Comparison of ENCODE assay signal across 9 cellular contexts in genomic region chr4:153438916-153439756, GRCh38. TPM values are rescaled to one million over a fixed set of nuclear protein-coding genes. Genes with fewer than 3 reads are reported as not detected.
DNase-seq lines count a peak whose midpoint lies in the region; ATAC-seq and TF ChIP-seq lines count a peak whose summit lies in the region.
"Had no signal": no experiment of that assay in that cellular context is flagged by ENCODE, and none has a peak within 500 bp of the region (broad histone marks: within the 10 kb centered on the region; RNA-seq: fewer than 3 reads in every experiment).

No MANE protein-coding gene starts in this region.

- no peak overlapping the region for H4K8ac ChIP-seq in trophoblast cell (ENCODE audit: low read depth, low read length)

- H3K9me2 ChIP-seq in DOHH2 (replicated peaks; ENCODE audit: control insufficient read depth, low read length), result no peaks in the 10 kb centered on the region
- H3K9me2 ChIP-seq in PC-9 (ENCODE audit: insufficient read depth), result no peaks in the 10 kb centered on the region

- no peak overlapping the region for H3K4ac ChIP-seq in trophoblast cell (ENCODE audit: low read depth, low read length)

- H3K4me1 Mint-ChIP-seq in effector memory CD8-positive, alpha-beta T cell (ENCODE audit: low read depth in 2 of 2), result peaks cover 17 to 28% of the 10 kb centered on the region in 2 donors
- H3K4me1 Mint-ChIP-seq in stimulated activated naive CD8-positive, alpha-beta T cell treated with anti-CD3 and anti-CD28 coated beads, Interleukin-15, Interleukin-2, amounts not matched to agents 100 ng/mL and 50 ng/mL, for 24 hours (ENCODE audit: low read depth), result peaks cover 59% of the 10 kb centered on the region
- H3K4me1 Mint-ChIP-seq: neural crest cell had no signal

- H3K4me3 Mint-ChIP-seq in effector memory CD8-positive, alpha-beta T cell, result peak overlapping the region; percentile 80 to 89
- peak overlapping the region; percentile 82 for H3K4me3 Mint-ChIP-seq in stimulated activated naive CD8-positive, alpha-beta T cell treated with anti-CD3 and anti-CD28 coated beads, Interleukin-15, Interleukin-2, amounts not matched to agents 100 ng/mL and 50 ng/mL, for 24 hours
- H3K4me3 Mint-ChIP-seq: neural crest cell had no signal

- CTCF ChIA-PET in PC-9 (lab: Charles Lee), result no interaction called here

- H3K27me3 Mint-ChIP-seq in effector memory CD8-positive, alpha-beta T cell, result no peaks in the 10 kb centered on the region
- no peaks in the 10 kb centered on the region for H3K27me3 Mint-ChIP-seq in stimulated activated naive CD8-positive, alpha-beta T cell treated with anti-CD3 and anti-CD28 coated beads, Interleukin-15, Interleukin-2, amounts not matched to agents 100 ng/mL and 50 ng/mL, for 24 hours

- BruUV-seq in PC-9 (replicated peaks; lab: Mats Ljungman, UMichigan), result no TSS peak

- no peaks in the 10 kb centered on the region for H3K79me1 ChIP-seq in trophoblast cell (ENCODE audit: low read length)

- no peak overlapping the region for H2BK5ac ChIP-seq in trophoblast cell (ENCODE audit: low read depth, low read length, poor library complexity)

- intact Hi-C loops in PC-9 (cut with micrococcal nuclease; ENCODE audit: unreplicated experiment), result no loop called here

- H3K36me3 Mint-ChIP-seq in effector memory CD8-positive, alpha-beta T cell (ENCODE audit: insufficient read depth), result no peaks in the 10 kb centered on the region
- H3K36me3 Mint-ChIP-seq in stimulated activated naive CD8-positive, alpha-beta T cell treated with anti-CD3 and anti-CD28 coated beads, Interleukin-15, Interleukin-2, amounts not matched to agents 100 ng/mL and 50 ng/mL, for 24 hours (ENCODE audit: low read depth), result no peaks in the 10 kb centered on the region

- peak overlapping the region; percentile 82 to 94 for H3K27ac Mint-ChIP-seq in effector memory CD8-positive, alpha-beta T cell
- peak overlapping the region; percentile 91 for H3K27ac Mint-ChIP-seq in stimulated activated naive CD8-positive, alpha-beta T cell treated with anti-CD3 and anti-CD28 coated beads, Interleukin-15, Interleukin-2, amounts not matched to agents 100 ng/mL and 50 ng/mL, for 24 hours

- H2AFZ ChIP-seq in trophoblast cell (ENCODE audit: insufficient read depth, low read length, poor library complexity) (no peak overlapping the region), PC-9 (no peak overlapping the region)

- no peak overlapping the region for H2BK12ac ChIP-seq in trophoblast cell (ENCODE audit: low read length)

- no peak overlapping the region for H4K12ac ChIP-seq in trophoblast cell (ENCODE audit: low read depth, low read length)

- H4K91ac ChIP-seq in trophoblast cell (ENCODE audit: low read depth, low read length), result no peak overlapping the region

- H4K20me1 ChIP-seq in DOHH2 (ENCODE audit: control insufficient read depth, insufficient read depth, low read depth, low read length) (no peaks in the 10 kb centered on the region), PC-9 (ENCODE audit: insufficient read depth) (no peaks in the 10 kb centered on the region)

- H3K4me2 ChIP-seq in DOHH2 (ENCODE audit: low read length), result peak overlapping the region; percentile 92
- no peak overlapping the region for H3K4me2 ChIP-seq in trophoblast cell (ENCODE audit: low read length)
- H3K4me2 ChIP-seq in PC-9, result no peak overlapping the region

- no peaks in the 10 kb centered on the region for H3K27me3 ChIP-seq in DOHH2 (ENCODE audit: control insufficient read depth, low read length)
- H3K27me3 ChIP-seq in trophoblast cell (ENCODE audit: insufficient read depth, low read length), result no peaks in the 10 kb centered on the region
- H3K27me3 ChIP-seq in PC-9 (ENCODE audit: insufficient read depth, low read depth), result no peaks in the 10 kb centered on the region

- H3K4me1 ChIP-seq in DOHH2 (ENCODE audit: control insufficient read depth, low read length) (peaks cover 90% of the 10 kb centered on the region), trophoblast cell (ENCODE audit: control insufficient read depth in 1 of 2, insufficient read depth in 2 of 2, low read length in 2 of 2) (no peaks in the 10 kb centered on the region), PC-9 (replicated peaks; ENCODE audit: insufficient read depth) (no peaks in the 10 kb centered on the region)

- H2AK5ac ChIP-seq in trophoblast cell (ENCODE audit: low read length), result no peak overlapping the region

- H3F3A ChIP-seq in DOHH2 (ENCODE audit: control insufficient read depth, insufficient read depth) (peaks cover 50% of the 10 kb centered on the region), PC-9 (ENCODE audit: insufficient read depth, low read depth) (no peaks in the 10 kb centered on the region)

- peaks cover 41% of the 10 kb centered on the region for H3K79me2 ChIP-seq in DOHH2 (ENCODE audit: control insufficient read depth, low read length)
- H3K79me2 ChIP-seq in trophoblast cell (ENCODE audit: control insufficient read depth, insufficient read depth, low read length, poor library complexity), result no peaks in the 10 kb centered on the region
- no peaks in the 10 kb centered on the region for H3K79me2 ChIP-seq in PC-9 (ENCODE audit: low read depth)

- H3K9me3 ChIP-seq in DOHH2 (ENCODE audit: control insufficient read depth, insufficient read depth, low read length), result no peaks in the 10 kb centered on the region
- H3K9me3 ChIP-seq in trophoblast cell (ENCODE audit: insufficient read depth, low read depth, low read length), result no peaks in the 10 kb centered on the region
- no peaks in the 10 kb centered on the region for H3K9me3 ChIP-seq in PC-9 (ENCODE audit: insufficient read depth, low read depth)

- peaks cover 7% of the 10 kb centered on the region for H3K36me3 ChIP-seq in DOHH2 (ENCODE audit: control insufficient read depth, low read length)
- H3K36me3 ChIP-seq in trophoblast cell (ENCODE audit: control insufficient read depth in 1 of 2, insufficient read depth in 2 of 2, low read length in 2 of 2), result no peaks in the 10 kb centered on the region
- no peaks in the 10 kb centered on the region for H3K36me3 ChIP-seq in PC-9 (ENCODE audit: low read depth)

- H3K18ac ChIP-seq in trophoblast cell (ENCODE audit: low read length), result no peak overlapping the region

- no peak overlapping the region for H3K14ac ChIP-seq in trophoblast cell (ENCODE audit: low read length)

- H3K4me3 ChIP-seq in DOHH2 (ENCODE audit: low read length) (peak overlapping the region; percentile 74), trophoblast cell (ENCODE audit: low read depth, low read length) (no peak overlapping the region), PC-9 (no peak overlapping the region)

- peak; percentile 70 for ATAC-seq in GM21515 (IDR thresholded peaks at IDR 0.05; ENCODE audit: unreplicated experiment)
- ATAC-seq in effector memory CD8-positive, alpha-beta T cell (replicated peaks), result peak; percentile 90

- POLR2A ChIA-PET in PC-9 (lab: Charles Lee; ENCODE audit: unreplicated experiment), result no interaction called here

- H3K9ac ChIP-seq in trophoblast cell (ENCODE audit: low read length), result no peak overlapping the region

- H2BK120ac ChIP-seq in trophoblast cell (ENCODE audit: insufficient read depth, low read length, poor library complexity), result no peak overlapping the region

- H3K9me3 Mint-ChIP-seq in effector memory CD8-positive, alpha-beta T cell, result no peaks in the 10 kb centered on the region
- H3K9me3 Mint-ChIP-seq in stimulated activated naive CD8-positive, alpha-beta T cell treated with anti-CD3 and anti-CD28 coated beads, Interleukin-15, Interleukin-2, amounts not matched to agents 100 ng/mL and 50 ng/mL, for 24 hours, result no peaks in the 10 kb centered on the region
- H3K9me3 Mint-ChIP-seq: neural crest cell had no signal

- TF ChIP-seq CTCF in DOHH2 (IDR thresholded peaks at IDR 0.05; ENCODE audit: low read depth, low read length, poor library complexity, severe bottlenecking) (peak; percentile 33), PC-9 (conservative IDR thresholded peaks at IDR 0.05) (no peak)

- no peak overlapping the region for H3K23ac ChIP-seq in trophoblast cell (ENCODE audit: low read length)

- no CpG with 5 or more reads among the region's 13 CpGs for WGBS in trophoblast cell (ENCODE audit: extremely low coverage, insufficient coverage, insufficient read length)

- DNase-seq in NAMALWA (ENCODE audit: low spot score) (peak; percentile 88), trophoblast cell (no peak), hippocampal formation (lab: John Stamatoyannopoulos, UW) (no peak), PC-9 (no peak)
- peak; percentile 15 to 25 (median 18) for DNase-seq in effector memory CD8-positive, alpha-beta T cell

- H3K27ac ChIP-seq in DOHH2 (ENCODE audit: low read depth, low read length) (peak overlapping the region; percentile 97), trophoblast cell (ENCODE audit: low read depth, low read length) (no peak overlapping the region), PC-9 (no peak overlapping the region)

RNA-seq across cellular contexts. Expression of gene TMEM131L, which starts 27.0 kb away (rescaled TPM):
- polyA plus RNA-seq in trophoblast cell (2013), result 8.3 and 8.9 TPM in 2 replicates
- 3.8 and 6.0 TPM in 2 replicates for total RNA-seq in PC-9 (2021)

Comparison
In these comparisons a context has a peak if more than half of its experiments do, and no peak if none do; other contexts are left out.
1. DNase-seq: peak in NAMALWA (single experiment) and effector memory CD8-positive, alpha-beta T cell (3 of 3); none in trophoblast cell (0 of 2), hippocampal formation (0 of 2) and PC-9 (0 of 2).